In genomic region chr18:23578891-23579653, GRCh38 we compare ENCODE assay signal across 1 cellular context.
TF ChIP-seq lines count a peak whose summit lies in the region.

No MANE protein-coding gene starts in this region.

TF ChIP-seq in GM23338, 12 proteins besides CTCF, POLR2A, EP300 and RAD21 (continued from another document):
- TF ChIP-seq ZNF462 (CRISPR knock-in tag; IDR thresholded peaks at IDR 0.05) (no peak), ZNF114 (CRISPR knock-in tag; IDR thresholded peaks at IDR 0.05) (no peak), ZNF331 (CRISPR knock-in tag; IDR thresholded peaks at IDR 0.05; ENCODE audit: low read depth) (no peak), REST (IDR thresholded peaks at IDR 0.05; ENCODE audit: unreplicated experiment) (no peak), STAT1 (IDR thresholded peaks at IDR 0.05; ENCODE audit: unreplicated experiment) (no peak), ETS1 (IDR thresholded peaks at IDR 0.05) (no peak), NANOG (IDR thresholded peaks at IDR 0.05; ENCODE audit: borderline replicate concordance) (no peak)
TF ChIP-seq in GM23338: peak in this region for 0.
